Comparison of ENCODE assay signal across 8 cellular contexts in the genomic region with DNA sequence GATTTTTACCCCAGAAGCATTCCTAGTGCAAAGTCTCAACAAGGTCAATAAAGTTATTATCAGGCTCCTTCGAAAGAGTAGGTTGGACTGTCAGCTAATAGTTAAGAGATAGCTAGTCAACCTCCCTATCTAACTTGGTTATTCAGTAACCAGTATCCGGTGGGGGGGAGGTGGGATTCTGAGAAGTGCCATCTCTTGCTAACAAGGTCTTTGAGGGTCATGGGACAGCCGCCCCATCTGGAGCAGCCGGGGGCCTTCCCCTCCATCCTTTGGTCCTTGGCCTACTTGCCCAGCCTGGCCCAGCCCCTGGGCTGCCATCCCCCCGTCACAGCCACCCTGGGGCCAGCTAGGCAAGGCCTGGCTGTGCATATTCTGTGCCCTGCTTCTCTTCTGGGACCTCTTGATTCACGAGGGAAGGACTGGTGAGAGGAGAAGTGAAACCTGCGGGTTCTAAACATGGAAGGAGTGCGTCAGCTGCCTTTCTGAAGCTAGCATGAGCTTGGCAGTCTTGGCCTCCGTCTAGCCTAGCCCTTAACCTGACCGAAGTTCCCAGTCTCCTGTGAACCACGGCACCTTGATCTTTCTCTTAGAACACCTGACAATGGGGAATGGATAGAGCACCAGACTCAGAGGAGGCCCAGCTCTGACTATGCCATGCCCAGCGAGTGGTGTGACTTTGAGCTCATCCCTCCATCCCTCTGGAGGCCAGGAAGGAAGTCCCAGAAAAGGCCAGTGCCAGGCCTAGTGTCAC. TPM values are rescaled to one million over a fixed set of nuclear protein-coding genes. Genes with fewer than 3 reads are reported as not detected.
DNase-seq lines count a peak whose midpoint lies in the region; ATAC-seq and TF ChIP-seq lines count a peak whose summit lies in the region.

No MANE protein-coding gene starts in this region.

- H2BK5ac ChIP-seq in trophoblast cell (ENCODE audit: low read depth, low read length, poor library complexity) = no peak overlapping the region

- POLR2A ChIA-PET in RWPE1 (lab: Yijun Ruan, JAX; ENCODE audit: low non-redundant PET) = no interaction called here

- H3F3A ChIP-seq in GM23248 (ENCODE audit: insufficient read depth) = no peaks in the 10 kb centered on the region

- no peak for DNase-seq in RWPE1 (ENCODE audit: low spot score)
- DNase-seq in trophoblast cell = peak; percentile 22
- no peak for DNase-seq in SK-N-DZ (ENCODE audit: low spot score)
- DNase-seq in GM23248 = no peak
- DNase-seq in KG1 (lab: John Stamatoyannopoulos, UW) = no peak
- no peak for DNase-seq in lower leg skin (ENCODE audit: low spot score in 2 of 2)

- no peak overlapping the region for H2BK12ac ChIP-seq in trophoblast cell (ENCODE audit: low read length)

- no peak overlapping the region for H3K23ac ChIP-seq in trophoblast cell (ENCODE audit: low read length)

- H3K9me3 ChIP-seq in trophoblast cell (ENCODE audit: insufficient read depth, low read depth, low read length) = no peaks in the 10 kb centered on the region
- H3K9me3 ChIP-seq in GM23248 (ENCODE audit: low read depth) = no peaks in the 10 kb centered on the region

- no peak overlapping the region for H2AK5ac ChIP-seq in trophoblast cell (ENCODE audit: low read length)

- no peak overlapping the region for H4K91ac ChIP-seq in trophoblast cell (ENCODE audit: low read depth, low read length)

- H4K20me1 ChIP-seq in GM23248 (ENCODE audit: insufficient read depth) = no peaks in the 10 kb centered on the region

- H3K79me1 ChIP-seq in trophoblast cell (ENCODE audit: low read length) = no peaks in the 10 kb centered on the region

- H3K27me3 ChIP-seq in trophoblast cell (ENCODE audit: insufficient read depth, low read length) (no peaks in the 10 kb centered on the region), GM23248 (replicated peaks; ENCODE audit: insufficient read depth) (no peaks in the 10 kb centered on the region)

- no peaks in the 10 kb centered on the region for H3K36me3 ChIP-seq in trophoblast cell (ENCODE audit: control insufficient read depth in 1 of 2, insufficient read depth in 2 of 2, low read length in 2 of 2)
- no peaks in the 10 kb centered on the region for H3K36me3 ChIP-seq in GM23248 (ENCODE audit: low read depth)

- H3K4me3 ChIP-seq in trophoblast cell (ENCODE audit: low read depth, low read length) = no peak overlapping the region
- no peak overlapping the region for H3K4me3 ChIP-seq in GM23248
- H3K4me3 ChIP-seq in lower leg skin (ENCODE audit: low read depth, poor library complexity, severe bottlenecking) = no peak overlapping the region

- H3K14ac ChIP-seq in trophoblast cell (ENCODE audit: low read length) = no peak overlapping the region

- H4K8ac ChIP-seq in trophoblast cell (ENCODE audit: low read depth, low read length) = no peak overlapping the region

- in situ Hi-C loops in GM23248 (cut with MboI) = no loop called here

- no peak overlapping the region for H3K18ac ChIP-seq in trophoblast cell (ENCODE audit: low read length)

- no peak overlapping the region for H3K4me2 ChIP-seq in trophoblast cell (ENCODE audit: low read length)
- no peak overlapping the region for H3K4me2 ChIP-seq in GM23248 (ENCODE audit: unreplicated experiment)

- TF ChIP-seq CTCF in RWPE1 (conservative IDR thresholded peaks at IDR 0.05; ENCODE audit: low read depth) = no peak
- TF ChIP-seq CTCF in lower leg skin (IDR thresholded peaks at IDR 0.05) = no peak

- no peaks in the 10 kb centered on the region for H3K9me2 ChIP-seq in GM23248 (ENCODE audit: insufficient read depth)

- intact Hi-C loops in lower leg skin (cut with DNase I; ENCODE audit: low total_unique reads) = no loop called here

- H3K79me2 ChIP-seq in trophoblast cell (ENCODE audit: control insufficient read depth, insufficient read depth, low read length, poor library complexity) (no peaks in the 10 kb centered on the region), GM23248 (ENCODE audit: insufficient read depth) (no peaks in the 10 kb centered on the region)

- peak overlapping the region; percentile 84 for H3K27ac ChIP-seq in RWPE1
- no peak overlapping the region for H3K27ac ChIP-seq in trophoblast cell (ENCODE audit: low read depth, low read length)
- no peak overlapping the region for H3K27ac ChIP-seq in GM23248

- H2BK120ac ChIP-seq in trophoblast cell (ENCODE audit: insufficient read depth, low read length, poor library complexity) = no peak overlapping the region

- no CpG with 5 or more reads among the region's 12 CpGs for WGBS in trophoblast cell (ENCODE audit: extremely low coverage, insufficient coverage, insufficient read length)
- 83 to 91% methylated on average over 12 of the region's 12 CpGs for WGBS in GM23248 (ENCODE audit: low coverage in 1 of 2, low lambda C conversion rate in 2 of 2, missing lambda C conversion rate in 2 of 2), 2 experiments
- 84 to 90% methylated on average over 12 of the region's 12 CpGs for WGBS in lower leg skin, 2 donors

- H3K9ac ChIP-seq in trophoblast cell (ENCODE audit: low read length) (no peak overlapping the region), GM23248 (no peak overlapping the region)

- H4K12ac ChIP-seq in trophoblast cell (ENCODE audit: low read depth, low read length) = no peak overlapping the region

- H3K4me1 ChIP-seq in trophoblast cell (ENCODE audit: control insufficient read depth in 1 of 2, insufficient read depth in 2 of 2, low read length in 2 of 2) (peaks cover 0 to 8% of the 10 kb centered on the region in 2 experiments), GM23248 (ENCODE audit: insufficient read depth) (peaks cover 24% of the 10 kb centered on the region)

- H3K4ac ChIP-seq in trophoblast cell (ENCODE audit: low read depth, low read length) = no peak overlapping the region

- no peak for TF ChIP-seq POLR2A in lower leg skin (IDR thresholded peaks at IDR 0.05)

- CTCF ChIA-PET in RWPE1 (lab: Yijun Ruan, JAX) = interaction anchor here (1.1 kb wide), 1 partner anchor 19 kb away, joined by 4 read pairs; no protein-coding TSS in a partner anchor

- H2AFZ ChIP-seq in trophoblast cell (ENCODE audit: insufficient read depth, low read length, poor library complexity) (no peak overlapping the region), GM23248 (no peak overlapping the region)

- ATAC-seq in GM18870 (IDR thresholded peaks at IDR 0.05; ENCODE audit: unreplicated experiment) (peak; percentile 89), HG02884 (IDR thresholded peaks at IDR 0.05; ENCODE audit: unreplicated experiment) (peak; percentile 81)

RNA-seq across cellular contexts. Expression of a gene that starts 9.3 kb away (rescaled TPM):
- polyA plus RNA-seq in trophoblast cell (2013) = 0.10 and 0.12 TPM in 2 replicates
- polyA plus RNA-seq in SK-N-DZ (2014; cell fraction: cytosol; rRNA removed) = 0.15 and 0.29 TPM in 2 replicates
- 1.1 TPM in 2 replicates for polyA plus RNA-seq in SK-N-DZ (2014; cell fraction: nucleus; rRNA removed)
- total RNA-seq in GM23248 (2014; rRNA removed; shearing (Covaris generic)) = 2.6 and 5.2 TPM in 2 replicates
- polyA plus RNA-seq in GM23248 (2016; fragmentation: Nextera tagmentation; extraction: Ambion mirVana) = 1.2 and 1.7 TPM in 2 replicates
- total RNA-seq in lower leg skin = 100 to 1,000 TPM; 137 to 334 (median 238) TPM

RNA-seq across cellular contexts. Expression of a gene that starts 39.0 kb away (rescaled TPM):
- polyA plus RNA-seq in trophoblast cell (2013) = 5.1 and 5.5 TPM in 2 replicates
- polyA plus RNA-seq in SK-N-DZ (2014; cell fraction: cytosol; rRNA removed) = 30.2 and 35.7 TPM in 2 replicates
- polyA plus RNA-seq in SK-N-DZ (2014; cell fraction: nucleus; rRNA removed) = 32.0 and 43.3 TPM in 2 replicates
- 31.9 and 44.9 TPM in 2 replicates for total RNA-seq in GM23248 (2014; rRNA removed; shearing (Covaris generic))
- 30.1 and 32.8 TPM in 2 replicates for polyA plus RNA-seq in GM23248 (2016; fragmentation: Nextera tagmentation; extraction: Ambion mirVana)
- total RNA-seq in lower leg skin = 10 to 100 TPM in 3 of 4 donors, 1 to 10 TPM in 1; 8.6 to 17.1 (median 13.6) TPM

Comparison
In these comparisons a context has a peak if more than half of its experiments do, and no peak if none do; other contexts are left out.
1. DNase-seq: peak in trophoblast cell (2 of 2); none in RWPE1 (single experiment), SK-N-DZ (single experiment), GM23248 (single experiment), KG1 (single experiment) and lower leg skin (0 of 2).
2. RNA of a gene that starts 9.3 kb away (total RNA-seq): 137 to 334 TPM in lower leg skin; 2.6 to 5.2 TPM in GM23248; every median in the first group is over 10 times any median in the second.